8 cellular contexts compared by ENCODE assay signal in genomic region chr1:88685239-88685604, GRCh38. TPM values are rescaled to one million over a fixed set of nuclear protein-coding genes. Genes with fewer than 3 reads are reported as not detected.
DNase-seq lines count a peak whose midpoint lies in the region; ATAC-seq, FAIRE-seq and TF ChIP-seq lines count a peak whose summit lies in the region.

No MANE protein-coding gene starts in this region.

- DNase-seq in astrocyte (ENCODE audit: low read depth) (no peak), lung (ENCODE audit: low spot score) (no peak), uterus (no peak), hypothalamus (lab: John Stamatoyannopoulos, UW) (no peak)

- H3K4me3 ChIP-seq in DOHH2 (ENCODE audit: low read length) (peak overlapping the region; percentile 86), astrocyte (ENCODE audit: insufficient read depth, low read depth, low read length) (peak overlapping the region; percentile 82), lung (peak overlapping the region; percentile 85), uterus (peak overlapping the region; percentile 93 to 99)

- no peaks in the 10 kb centered on the region for H3K9me3 Mint-ChIP-seq in astrocyte (ENCODE audit: unreplicated experiment)

- intact Hi-C loops in uterus (cut with DNase I; ENCODE audit: low total_unique reads), result no loop called here

- no peak for TF ChIP-seq POLR2A in uterus (IDR thresholded peaks at IDR 0.05)

- no peak for FAIRE-seq in astrocyte (lab: Jason Lieb, UNC)

- H3K27ac ChIP-seq in DOHH2 (ENCODE audit: low read depth, low read length) (peak overlapping the region; percentile 92), astrocyte (ENCODE audit: low read depth, low read length) (peak overlapping the region; percentile 81), lung (ENCODE audit: low read depth in 1 of 2, low read length in 1 of 2) (peak overlapping the region in 1 of 2 donors; percentile 98), uterus (peak overlapping the region; percentile 94 to 95)

- H3K27me3 ChIP-seq in DOHH2 (ENCODE audit: control insufficient read depth, low read length), result no peaks in the 10 kb centered on the region
- H3K27me3 ChIP-seq in astrocyte (ENCODE audit: insufficient read depth, low read length), result no peaks in the 10 kb centered on the region
- no peaks in the 10 kb centered on the region for H3K27me3 ChIP-seq in lung (ENCODE audit: control insufficient read depth, insufficient read depth)
- H3K27me3 ChIP-seq in uterus, result no peaks in the 10 kb centered on the region

- no peaks in the 10 kb centered on the region for H3K9me3 ChIP-seq in DOHH2 (ENCODE audit: control insufficient read depth, insufficient read depth, low read length)
- H3K9me3 ChIP-seq in astrocyte (ENCODE audit: insufficient read depth, low read depth, low read length), result no peaks in the 10 kb centered on the region
- H3K9me3 ChIP-seq in lung (ENCODE audit: control insufficient read depth in 2 of 2, insufficient read depth in 1 of 2, low read length in 1 of 2), result no peaks in the 10 kb centered on the region
- no peaks in the 10 kb centered on the region for H3K9me3 ChIP-seq in uterus

- H3K36me3 ChIP-seq in DOHH2 (ENCODE audit: control insufficient read depth, low read length) (peaks cover 21% of the 10 kb centered on the region), astrocyte (ENCODE audit: insufficient read depth, low read length) (no peaks in the 10 kb centered on the region), lung (ENCODE audit: control insufficient read depth in 2 of 2, insufficient read depth in 2 of 2, low read length in 2 of 2) (no peaks in the 10 kb centered on the region), uterus (no peaks in the 10 kb centered on the region)

- H3K4me1 ChIP-seq in DOHH2 (ENCODE audit: control insufficient read depth, low read length) (peaks cover 21% of the 10 kb centered on the region), astrocyte (ENCODE audit: insufficient read depth, low read length) (peaks cover 11% of the 10 kb centered on the region), lung (ENCODE audit: control insufficient read depth in 2 of 2, insufficient read depth in 2 of 2, low read length in 2 of 2) (peaks cover 0 to 2% of the 10 kb centered on the region in 2 donors), uterus (peaks cover 0 to 3% of the 10 kb centered on the region in 2 donors)

- no peaks in the 10 kb centered on the region for H3K36me3 Mint-ChIP-seq in astrocyte (ENCODE audit: low read depth, unreplicated experiment)

- H3K9ac ChIP-seq in astrocyte (ENCODE audit: low read length), result peak overlapping the region; percentile 92

- H4K20me1 ChIP-seq in DOHH2 (ENCODE audit: control insufficient read depth, insufficient read depth, low read depth, low read length) (no peaks in the 10 kb centered on the region), astrocyte (ENCODE audit: insufficient read depth, low read length) (peaks cover 9% of the 10 kb centered on the region)

- TF ChIP-seq CTCF in DOHH2 (IDR thresholded peaks at IDR 0.05; ENCODE audit: low read depth, low read length, poor library complexity, severe bottlenecking) (peak; percentile 7), astrocyte (IDR thresholded peaks at IDR 0.05; ENCODE audit: insufficient read depth, low read depth, low read length) (no peak), lung (IDR thresholded peaks at IDR 0.05; ENCODE audit: control extremely low read depth, extremely low read depth) (no peak), uterus (IDR thresholded peaks at IDR 0.05) (no peak)

- peak overlapping the region; percentile 75 for H3K4me2 ChIP-seq in DOHH2 (ENCODE audit: low read length)
- H3K4me2 ChIP-seq in astrocyte (ENCODE audit: low read length), result peak overlapping the region; percentile 95

- ATAC-seq in HG03457 (IDR thresholded peaks at IDR 0.05; ENCODE audit: unreplicated experiment) (peak; percentile 9), lung (ENCODE audit: insufficient read depth, low FRiP score) (no peak), GM18858 (IDR thresholded peaks at IDR 0.05; ENCODE audit: unreplicated experiment) (no peak), HG03520 (IDR thresholded peaks at IDR 0.05; ENCODE audit: unreplicated experiment) (no peak)

- H3K4me1 Mint-ChIP-seq in astrocyte (ENCODE audit: low read depth, unreplicated experiment), result peaks cover 9% of the 10 kb centered on the region

- H3K9me2 ChIP-seq in DOHH2 (replicated peaks; ENCODE audit: control insufficient read depth, low read length), result no peaks in the 10 kb centered on the region

- no peaks in the 10 kb centered on the region for H3K27me3 Mint-ChIP-seq in astrocyte (ENCODE audit: low read depth, unreplicated experiment)

- H3K79me2 ChIP-seq in DOHH2 (ENCODE audit: control insufficient read depth, low read length) (peaks cover 73% of the 10 kb centered on the region), astrocyte (ENCODE audit: insufficient read depth, low read length) (peaks cover 60% of the 10 kb centered on the region)

- WGBS in lung, 2 donors, result 0 to 1% methylated on average over 7 of the region's 7 CpGs

- peak overlapping the region; percentile 66 for H2AFZ ChIP-seq in astrocyte (ENCODE audit: low read depth, low read length)

- peak overlapping the region; percentile 93 for H3K27ac Mint-ChIP-seq in astrocyte (ENCODE audit: unreplicated experiment)

- peaks cover 11% of the 10 kb centered on the region for H3F3A ChIP-seq in DOHH2 (ENCODE audit: control insufficient read depth, insufficient read depth)

- H3K4me3 Mint-ChIP-seq in astrocyte (ENCODE audit: unreplicated experiment), result peak overlapping the region; percentile 99

RNA-seq across cellular contexts. Expression of gene PKN2, which starts 1.1 kb away (rescaled TPM):
- 32.7 and 37.5 TPM in 2 replicates for total RNA-seq in astrocyte
- 100 to 1,000 TPM in 1 of 2 donors, 10 to 100 TPM in 1; 33.8 to 130 TPM for total RNA-seq in lung
- polyA plus RNA-seq in lung, result 10 to 100 TPM in 1 of 2 donors, 1 to 10 TPM in 1; 9.5 to 15.7 TPM
- total RNA-seq in uterus, result 10 to 100 TPM; 33.5 to 77.7 (median 52.9) TPM
